ENCODE assay signal across 1 cellular context in genomic region chr20:6533321-6533720, GRCh38.
TF ChIP-seq lines count a peak whose summit lies in the region.

No MANE protein-coding gene starts in this region.

TF ChIP-seq in SK-N-SH treated with all-trans-retinoic acid at 6 μM for 48 hours, 23 proteins besides CTCF, POLR2A, EP300 and RAD21 (continued from another document):
- TF ChIP-seq CREB5 (CRISPR knock-in tag; IDR thresholded peaks at IDR 0.05; ENCODE audit: low read depth) (no peak), TOX (CRISPR knock-in tag; IDR thresholded peaks at IDR 0.05; ENCODE audit: borderline replicate concordance) (no peak), PATZ1 (CRISPR knock-in tag; IDR thresholded peaks at IDR 0.05; ENCODE audit: borderline replicate concordance) (no peak), CSDC2 (CRISPR knock-in tag; IDR thresholded peaks at IDR 0.05) (no peak), BACH2 (CRISPR knock-in tag; IDR thresholded peaks at IDR 0.05; ENCODE audit: borderline replicate concordance) (no peak)
